ENCODE assay signal across 1 cellular context in the genomic region with DNA sequence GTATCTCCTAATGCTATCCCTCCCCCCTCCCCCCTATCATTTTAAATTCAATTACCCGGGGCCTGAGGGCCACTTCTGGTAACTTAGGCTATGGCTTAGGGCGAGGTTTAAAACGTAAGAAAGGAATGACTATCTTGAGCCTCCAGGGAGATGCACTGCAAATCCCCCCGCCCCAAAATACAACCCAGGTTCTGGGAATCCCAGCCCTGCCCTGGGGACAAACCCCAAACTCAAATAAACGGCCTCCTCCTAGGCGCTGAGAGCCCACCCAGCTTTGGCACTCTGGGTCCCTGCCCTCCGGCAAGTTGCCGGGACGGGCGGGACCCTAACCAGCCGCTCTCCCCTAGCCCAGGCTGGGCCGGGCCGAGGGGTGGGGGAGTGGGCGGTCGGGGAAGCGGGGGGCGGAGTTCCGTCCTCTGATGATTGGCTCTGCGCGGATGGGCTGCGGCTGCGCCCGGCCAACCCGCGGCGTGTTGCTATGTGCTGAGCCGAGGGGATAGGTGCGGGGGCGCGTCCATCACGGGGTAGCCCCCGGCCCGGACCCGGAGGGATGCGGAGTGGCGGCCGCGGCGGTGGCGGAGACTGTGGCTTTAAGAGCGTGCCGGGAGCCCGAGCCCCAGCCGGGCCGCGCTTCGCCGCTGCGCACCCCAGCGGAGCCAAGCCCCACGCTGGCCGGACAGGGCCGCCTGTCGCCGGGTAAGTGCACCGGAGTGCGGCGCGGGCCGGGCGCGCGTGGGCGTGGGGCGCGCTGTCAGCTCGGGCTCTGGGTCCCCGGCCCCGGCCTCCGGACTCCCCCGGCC.
TF ChIP-seq lines count a peak whose summit lies in the region.

Gene YPEL2 (plus strand): TSS at position 527 of the 800 bp plus-strand sequence. CDS start 21,755 bp downstream, outside the sequence.

TF ChIP-seq in HepG2, 621 proteins besides CTCF, POLR2A, EP300 and RAD21 (continued from another document and continues in another):
- TF ChIP-seq RXRB (CRISPR knock-in tag; IDR thresholded peaks at IDR 0.05; ENCODE audit: borderline replicate concordance) = peak; percentile 29; the same call in 1 of the 2 replicates
- TF ChIP-seq ZBTB44 (CRISPR knock-in tag; IDR thresholded peaks at IDR 0.05) = 0 out of 2 replicates have a peak, but pooled peaks have one; percentile 3
- TF ChIP-seq MAZ (IDR thresholded peaks at IDR 0.05; ENCODE audit: borderline replicate concordance, low read depth, low read length) = peak; percentile 85
- peak; percentile 82 for TF ChIP-seq MAZ (CRISPR knock-in tag; IDR thresholded peaks at IDR 0.05; ENCODE audit: low read depth)
- TF ChIP-seq ZNF44 (CRISPR knock-in tag; IDR thresholded peaks at IDR 0.05) = no peak
- TF ChIP-seq ISX (CRISPR knock-in tag; conservative IDR thresholded peaks at IDR 0.05) = no peak
- TF ChIP-seq TBP (CRISPR knock-in tag; IDR thresholded peaks at IDR 0.05) = no peak
- no peak for TF ChIP-seq CHD4 (IDR thresholded peaks at IDR 0.05; ENCODE audit: borderline replicate concordance, low read length)
- no peak for TF ChIP-seq ZNF501 (CRISPR knock-in tag; IDR thresholded peaks at IDR 0.05)
- TF ChIP-seq, protein P1, sequence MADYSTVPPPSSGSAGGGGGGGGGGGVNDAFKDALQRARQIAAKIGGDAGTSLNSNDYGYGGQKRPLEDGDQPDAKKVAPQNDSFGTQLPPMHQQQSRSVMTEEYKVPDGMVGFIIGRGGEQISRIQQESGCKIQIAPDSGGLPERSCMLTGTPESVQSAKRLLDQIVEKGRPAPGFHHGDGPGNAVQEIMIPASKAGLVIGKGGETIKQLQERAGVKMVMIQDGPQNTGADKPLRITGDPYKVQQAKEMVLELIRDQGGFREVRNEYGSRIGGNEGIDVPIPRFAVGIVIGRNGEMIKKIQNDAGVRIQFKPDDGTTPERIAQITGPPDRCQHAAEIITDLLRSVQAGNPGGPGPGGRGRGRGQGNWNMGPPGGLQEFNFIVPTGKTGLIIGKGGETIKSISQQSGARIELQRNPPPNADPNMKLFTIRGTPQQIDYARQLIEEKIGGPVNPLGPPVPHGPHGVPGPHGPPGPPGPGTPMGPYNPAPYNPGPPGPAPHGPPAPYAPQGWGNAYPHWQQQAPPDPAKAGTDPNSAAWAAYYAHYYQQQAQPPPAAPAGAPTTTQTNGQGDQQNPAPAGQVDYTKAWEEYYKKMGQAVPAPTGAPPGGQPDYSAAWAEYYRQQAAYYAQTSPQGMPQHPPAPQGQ (CRISPR knock-in tag; IDR thresholded peaks at IDR 0.05; ENCODE audit: borderline replicate concordance) = no peak
- no peak for TF ChIP-seq KDM1A (CRISPR knock-in tag; IDR thresholded peaks at IDR 0.05)
- 0 out of 2 replicates have a peak, but pooled peaks have one; percentile 16 for TF ChIP-seq MIER3 (CRISPR knock-in tag; IDR thresholded peaks at IDR 0.05; ENCODE audit: borderline replicate concordance)
- no peak for TF ChIP-seq NFE2L1 (CRISPR knock-in tag; IDR thresholded peaks at IDR 0.05; ENCODE audit: borderline replicate concordance)
- TF ChIP-seq, protein P2, sequence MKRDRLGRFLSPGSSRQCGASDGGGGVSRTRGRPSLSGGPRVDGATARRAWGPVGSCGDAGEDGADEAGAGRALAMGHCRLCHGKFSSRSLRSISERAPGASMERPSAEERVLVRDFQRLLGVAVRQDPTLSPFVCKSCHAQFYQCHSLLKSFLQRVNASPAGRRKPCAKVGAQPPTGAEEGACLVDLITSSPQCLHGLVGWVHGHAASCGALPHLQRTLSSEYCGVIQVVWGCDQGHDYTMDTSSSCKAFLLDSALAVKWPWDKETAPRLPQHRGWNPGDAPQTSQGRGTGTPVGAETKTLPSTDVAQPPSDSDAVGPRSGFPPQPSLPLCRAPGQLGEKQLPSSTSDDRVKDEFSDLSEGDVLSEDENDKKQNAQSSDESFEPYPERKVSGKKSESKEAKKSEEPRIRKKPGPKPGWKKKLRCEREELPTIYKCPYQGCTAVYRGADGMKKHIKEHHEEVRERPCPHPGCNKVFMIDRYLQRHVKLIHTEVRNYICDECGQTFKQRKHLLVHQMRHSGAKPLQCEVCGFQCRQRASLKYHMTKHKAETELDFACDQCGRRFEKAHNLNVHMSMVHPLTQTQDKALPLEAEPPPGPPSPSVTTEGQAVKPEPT (CRISPR knock-in tag; IDR thresholded peaks at IDR 0.05; ENCODE audit: low read depth) = no peak
- no peak for TF ChIP-seq ASH2L (IDR thresholded peaks at IDR 0.05; ENCODE audit: insufficient read length, low read depth, low read length)
- TF ChIP-seq ZNF598 (CRISPR knock-in tag; IDR thresholded peaks at IDR 0.05; ENCODE audit: borderline replicate concordance) = no peak
- TF ChIP-seq, protein P3, sequence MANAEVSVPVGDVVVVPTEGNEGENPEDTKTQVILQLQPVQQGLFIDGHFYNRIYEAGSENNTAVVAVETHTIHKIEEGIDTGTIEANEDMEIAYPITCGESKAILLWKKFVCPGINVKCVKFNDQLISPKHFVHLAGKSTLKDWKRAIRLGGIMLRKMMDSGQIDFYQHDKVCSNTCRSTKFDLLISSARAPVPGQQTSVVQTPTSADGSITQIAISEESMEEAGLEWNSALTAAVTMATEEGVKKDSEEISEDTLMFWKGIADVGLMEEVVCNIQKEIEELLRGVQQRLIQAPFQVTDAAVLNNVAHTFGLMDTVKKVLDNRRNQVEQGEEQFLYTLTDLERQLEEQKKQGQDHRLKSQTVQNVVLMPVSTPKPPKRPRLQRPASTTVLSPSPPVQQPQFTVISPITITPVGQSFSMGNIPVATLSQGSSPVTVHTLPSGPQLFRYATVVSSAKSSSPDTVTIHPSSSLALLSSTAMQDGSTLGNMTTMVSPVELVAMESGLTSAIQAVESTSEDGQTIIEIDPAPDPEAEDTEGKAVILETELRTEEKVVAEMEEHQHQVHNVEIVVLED (CRISPR knock-in tag; IDR thresholded peaks at IDR 0.05; ENCODE audit: borderline replicate concordance) = peak; percentile 50
- TF ChIP-seq SNAPC2 (CRISPR knock-in tag; IDR thresholded peaks at IDR 0.05) = no peak
- TF ChIP-seq JARID2 (CRISPR knock-in tag; IDR thresholded peaks at IDR 0.05; ENCODE audit: insufficient replicate concordance) = no peak
- TF ChIP-seq CENPBD1 (CRISPR knock-in tag; IDR thresholded peaks at IDR 0.05; ENCODE audit: borderline replicate concordance, low read depth) = no peak
- TF ChIP-seq, protein P4, sequence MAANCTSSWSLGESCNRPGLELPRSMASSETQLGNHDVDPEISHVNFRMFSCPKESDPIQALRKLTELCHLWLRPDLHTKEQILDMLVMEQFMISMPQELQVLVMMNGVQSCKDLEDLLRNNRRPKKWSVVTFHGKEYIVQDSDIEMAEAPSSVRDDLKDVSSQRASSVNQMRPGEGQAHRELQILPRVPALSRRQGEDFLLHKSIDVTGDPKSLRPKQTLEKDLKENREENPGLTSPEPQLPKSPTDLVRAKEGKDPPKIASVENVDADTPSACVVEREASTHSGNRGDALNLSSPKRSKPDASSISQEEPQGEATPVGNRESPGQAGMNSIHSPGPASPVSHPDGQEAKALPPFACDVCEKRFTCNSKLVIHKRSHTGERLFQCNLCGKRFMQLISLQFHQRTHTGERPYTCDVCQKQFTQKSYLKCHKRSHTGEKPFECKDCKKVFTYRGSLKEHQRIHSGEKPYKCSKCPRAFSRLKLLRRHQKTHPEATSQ (CRISPR knock-in tag; IDR thresholded peaks at IDR 0.05; ENCODE audit: borderline replicate concordance) = no peak
- no peak for TF ChIP-seq KAT7 (CRISPR knock-in tag; IDR thresholded peaks at IDR 0.05; ENCODE audit: borderline replicate concordance)
- TF ChIP-seq ZNF761 (CRISPR knock-in tag; conservative IDR thresholded peaks at IDR 0.05) = no peak
- TF ChIP-seq, protein P5, sequence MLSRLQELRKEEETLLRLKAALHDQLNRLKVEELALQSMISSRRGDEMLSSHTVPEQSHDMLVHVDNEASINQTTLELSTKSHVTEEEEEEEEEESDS (CRISPR knock-in tag; IDR thresholded peaks at IDR 0.05; ENCODE audit: borderline replicate concordance) = no peak
- peak; percentile 24; the same call in 1 of the 2 replicates for TF ChIP-seq ZNF709 (CRISPR knock-in tag; IDR thresholded peaks at IDR 0.05)
- TF ChIP-seq ZMYM2 (CRISPR knock-in tag; IDR thresholded peaks at IDR 0.05) = no peak
- peak; percentile 64 for TF ChIP-seq HBP1 (CRISPR knock-in tag; IDR thresholded peaks at IDR 0.05; ENCODE audit: low read depth)
- TF ChIP-seq, protein P6, sequence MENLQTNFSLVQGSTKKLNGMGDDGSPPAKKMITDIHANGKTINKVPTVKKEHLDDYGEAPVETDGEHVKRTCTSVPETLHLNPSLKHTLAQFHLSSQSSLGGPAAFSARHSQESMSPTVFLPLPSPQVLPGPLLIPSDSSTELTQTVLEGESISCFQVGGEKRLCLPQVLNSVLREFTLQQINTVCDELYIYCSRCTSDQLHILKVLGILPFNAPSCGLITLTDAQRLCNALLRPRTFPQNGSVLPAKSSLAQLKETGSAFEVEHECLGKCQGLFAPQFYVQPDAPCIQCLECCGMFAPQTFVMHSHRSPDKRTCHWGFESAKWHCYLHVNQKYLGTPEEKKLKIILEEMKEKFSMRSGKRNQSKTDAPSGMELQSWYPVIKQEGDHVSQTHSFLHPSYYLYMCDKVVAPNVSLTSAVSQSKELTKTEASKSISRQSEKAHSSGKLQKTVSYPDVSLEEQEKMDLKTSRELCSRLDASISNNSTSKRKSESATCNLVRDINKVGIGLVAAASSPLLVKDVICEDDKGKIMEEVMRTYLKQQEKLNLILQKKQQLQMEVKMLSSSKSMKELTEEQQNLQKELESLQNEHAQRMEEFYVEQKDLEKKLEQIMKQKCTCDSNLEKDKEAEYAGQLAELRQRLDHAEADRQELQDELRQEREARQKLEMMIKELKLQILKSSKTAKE (CRISPR knock-in tag; IDR thresholded peaks at IDR 0.05; ENCODE audit: borderline replicate concordance) = no peak
- TF ChIP-seq, protein P7, sequence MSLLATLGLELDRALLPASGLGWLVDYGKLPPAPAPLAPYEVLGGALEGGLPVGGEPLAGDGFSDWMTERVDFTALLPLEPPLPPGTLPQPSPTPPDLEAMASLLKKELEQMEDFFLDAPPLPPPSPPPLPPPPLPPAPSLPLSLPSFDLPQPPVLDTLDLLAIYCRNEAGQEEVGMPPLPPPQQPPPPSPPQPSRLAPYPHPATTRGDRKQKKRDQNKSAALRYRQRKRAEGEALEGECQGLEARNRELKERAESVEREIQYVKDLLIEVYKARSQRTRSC (CRISPR knock-in tag; IDR thresholded peaks at IDR 0.05; ENCODE audit: low read depth) = no peak
- TF ChIP-seq, protein P8, sequence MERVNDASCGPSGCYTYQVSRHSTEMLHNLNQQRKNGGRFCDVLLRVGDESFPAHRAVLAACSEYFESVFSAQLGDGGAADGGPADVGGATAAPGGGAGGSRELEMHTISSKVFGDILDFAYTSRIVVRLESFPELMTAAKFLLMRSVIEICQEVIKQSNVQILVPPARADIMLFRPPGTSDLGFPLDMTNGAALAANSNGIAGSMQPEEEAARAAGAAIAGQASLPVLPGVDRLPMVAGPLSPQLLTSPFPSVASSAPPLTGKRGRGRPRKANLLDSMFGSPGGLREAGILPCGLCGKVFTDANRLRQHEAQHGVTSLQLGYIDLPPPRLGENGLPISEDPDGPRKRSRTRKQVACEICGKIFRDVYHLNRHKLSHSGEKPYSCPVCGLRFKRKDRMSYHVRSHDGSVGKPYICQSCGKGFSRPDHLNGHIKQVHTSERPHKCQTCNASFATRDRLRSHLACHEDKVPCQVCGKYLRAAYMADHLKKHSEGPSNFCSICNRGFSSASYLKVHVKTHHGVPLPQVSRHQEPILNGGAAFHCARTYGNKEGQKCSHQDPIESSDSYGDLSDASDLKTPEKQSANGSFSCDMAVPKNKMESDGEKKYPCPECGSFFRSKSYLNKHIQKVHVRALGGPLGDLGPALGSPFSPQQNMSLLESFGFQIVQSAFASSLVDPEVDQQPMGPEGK (CRISPR knock-in tag; IDR thresholded peaks at IDR 0.05) = peak; percentile 88
- TF ChIP-seq ZBTB7B (CRISPR knock-in tag; IDR thresholded peaks at IDR 0.05) = no peak
- no peak for TF ChIP-seq CBX5 (CRISPR knock-in tag; IDR thresholded peaks at IDR 0.05; ENCODE audit: borderline replicate concordance)
- no peak for TF ChIP-seq ETS1 (CRISPR knock-in tag; IDR thresholded peaks at IDR 0.05)
- TF ChIP-seq KDM4B (CRISPR knock-in tag; IDR thresholded peaks at IDR 0.05) = no peak
- no peak for TF ChIP-seq MEIS1 (CRISPR knock-in tag; IDR thresholded peaks at IDR 0.05; ENCODE audit: borderline replicate concordance)
